ENCODE assay signal across 18 cellular contexts in the genomic region with DNA sequence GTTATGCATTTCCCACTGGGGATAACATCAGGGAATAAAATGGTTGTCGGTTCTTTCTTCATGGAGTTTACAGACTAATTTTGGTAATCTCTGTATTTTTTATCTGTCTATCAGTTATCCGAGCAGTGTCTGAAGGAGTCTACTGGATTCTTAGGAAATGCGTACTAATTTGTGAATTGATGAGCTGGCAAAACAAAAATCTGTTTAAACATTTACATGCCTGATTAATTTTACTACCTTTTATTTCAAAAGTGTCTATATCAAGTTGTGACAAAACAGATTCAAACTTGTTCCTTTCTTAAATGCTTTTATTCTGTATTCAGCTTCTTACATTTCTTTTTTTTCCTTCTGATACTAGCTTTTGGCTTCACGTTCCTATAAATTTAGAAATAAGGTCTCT. TPM values are rescaled to one million over a fixed set of nuclear protein-coding genes. Genes with fewer than 3 reads are reported as not detected.
DNase-seq lines count a peak whose midpoint lies in the region; ATAC-seq and TF ChIP-seq lines count a peak whose summit lies in the region.
"Had no signal": no experiment of that assay in that cellular context is flagged by ENCODE, and none has a peak within 500 bp of the region (broad histone marks: within the 10 kb centered on the region; RNA-seq: fewer than 3 reads in every experiment).

No MANE protein-coding gene starts in this region.

- H3K4me3 ChIP-seq in Loucy (ENCODE audit: low read length, poor library complexity, severe bottlenecking) (peak overlapping the region; percentile 78), parathyroid adenoma (ENCODE audit: low read depth, low read length) (no peak overlapping the region), uterus (no peak overlapping the region)

- H3K4me3 Mint-ChIP-seq in brain: peak overlapping the region in 4 of 5 experiments; percentile 46 to 96 (median 90)

- TF ChIP-seq CTCF in Loucy (conservative IDR thresholded peaks at IDR 0.05; ENCODE audit: low read length): no peak
- no peak for TF ChIP-seq CTCF in brain (conservative IDR thresholded peaks at IDR 0.05)
- TF ChIP-seq CTCF in parathyroid adenoma (IDR thresholded peaks at IDR 0.05): no peak
- no peak for TF ChIP-seq CTCF in uterus (IDR thresholded peaks at IDR 0.05)

- H3K36me3 Mint-ChIP-seq in brain: peaks cover 43% of the 10 kb centered on the region

- H3K4me1 ChIP-seq in Loucy (ENCODE audit: insufficient read depth, low read length, poor library complexity, severe bottlenecking) (peaks cover 44% of the 10 kb centered on the region), parathyroid adenoma (peaks cover 11% of the 10 kb centered on the region), uterus (peaks cover 0 to 5% of the 10 kb centered on the region in 2 donors)

- H3F3A ChIP-seq in Loucy (ENCODE audit: low read depth): no peaks in the 10 kb centered on the region

- H3K4me1 Mint-ChIP-seq in brain: peaks cover 58% of the 10 kb centered on the region

- DNase-seq in uterus (no peak), SIG-M5 treated with dmso at 0.1 percent for 504 hours (lab: John Stamatoyannopoulos, UW; ENCODE audit: unreplicated experiment) (no peak)
- DNase-seq: AML-193, DMS79 treated with DMSO at 0.1 percent for 48 hours, NCI-H1105 treated with DMSO at 0.1 percent for 48 hours, NCI-H1694, NCI-H2081 treated with DMSO at 0.1 percent for 48 hours, SHP77 treated with DMSO at 0.1 percent for 48 hours had no signal

- peak overlapping the region in 4 of 5 experiments; percentile 28 to 89 (median 54) for H3K27ac Mint-ChIP-seq in brain

- no peak for TF ChIP-seq POLR2A in uterus (IDR thresholded peaks at IDR 0.05)

- no peak for ATAC-seq in HG03039 (IDR thresholded peaks at IDR 0.05; ENCODE audit: unreplicated experiment)
- ATAC-seq in HG03378 (IDR thresholded peaks at IDR 0.05; ENCODE audit: unreplicated experiment): no peak

- H3K27ac ChIP-seq in parathyroid adenoma: peak overlapping the region; percentile 34
- peak overlapping the region; percentile 30 to 100 for H3K27ac ChIP-seq in uterus
- H3K27ac ChIP-seq: C4-2B, HL-60 had no signal

- H3K9ac ChIP-seq in Loucy (ENCODE audit: low read depth, low read length, poor library complexity, severe bottlenecking) (peak overlapping the region; percentile 19), parathyroid adenoma (no peak overlapping the region)

- H2AFZ ChIP-seq in Loucy (ENCODE audit: low read length): no peak overlapping the region
- H2AFZ ChIP-seq in parathyroid adenoma: no peak overlapping the region

- intact Hi-C loops in uterus (cut with DNase I; ENCODE audit: low total_unique reads): no loop called here

- H3K27me3 Mint-ChIP-seq in brain: peaks cover 8% of the 10 kb centered on the region

- H3K27me3 ChIP-seq in Loucy (ENCODE audit: insufficient read depth, low read length, poor library complexity, severe bottlenecking) (no peaks in the 10 kb centered on the region), parathyroid adenoma (ENCODE audit: control insufficient read depth, insufficient read depth, low read length) (no peaks in the 10 kb centered on the region), uterus (no peaks in the 10 kb centered on the region)

- no peaks in the 10 kb centered on the region for H3K36me3 ChIP-seq in Loucy (ENCODE audit: insufficient read depth, low read length)
- no peaks in the 10 kb centered on the region for H3K36me3 ChIP-seq in parathyroid adenoma (ENCODE audit: control insufficient read depth, insufficient read depth, low read length)
- H3K36me3 ChIP-seq in uterus: no peaks in the 10 kb centered on the region

- H3K9me3 ChIP-seq in Loucy (ENCODE audit: insufficient read depth, low read depth, low read length) (no peaks in the 10 kb centered on the region), parathyroid adenoma (ENCODE audit: control insufficient read depth, low read length) (no peaks in the 10 kb centered on the region), uterus (no peaks in the 10 kb centered on the region)

- H3K9me2 ChIP-seq in Loucy (replicated peaks; ENCODE audit: low read depth, low read length): no peaks in the 10 kb centered on the region

- no peaks in the 10 kb centered on the region for H3K9me3 Mint-ChIP-seq in brain

- H3K79me2 ChIP-seq in Loucy (ENCODE audit: insufficient read depth, low read length): peaks cover 85% of the 10 kb centered on the region
- H3K79me2 ChIP-seq in parathyroid adenoma: peaks cover 22% of the 10 kb centered on the region

- H3K4me2 ChIP-seq in Loucy (ENCODE audit: low read depth, low read length, poor library complexity, severe bottlenecking) (peak overlapping the region; percentile 97), parathyroid adenoma (ENCODE audit: low read length) (no peak overlapping the region)

- peaks cover 44% of the 10 kb centered on the region for H4K20me1 ChIP-seq in Loucy (ENCODE audit: insufficient read depth, low read length, poor library complexity, severe bottlenecking)

RNA-seq across cellular contexts. Expression of a gene that starts 4.4 kb away (rescaled TPM):
- polyA plus RNA-seq in brain (ENCODE audit: insufficient read depth, low read depth, low replicate concordance): 5.4 TPM
- 100 to 1,000 TPM in 2 of 4 donors, 10 to 100 TPM in 2; 25.6 to 155 (median 93.4) TPM for total RNA-seq in uterus

RNA-seq across cellular contexts. Expression of a gene that starts 39.5 kb away (rescaled TPM):
- polyA plus RNA-seq in brain (ENCODE audit: insufficient read depth, low read depth, low replicate concordance): 0.42 TPM
- total RNA-seq in uterus: 100 to 1,000 TPM in 3 of 4 donors, 10 to 100 TPM in 1; 36.8 to 259 (median 151) TPM
- total RNA-seq: HT1080, NCI-H460, RPMI7951 had no signal
